ENCODE assay signal across 8 cellular contexts in the genomic region with DNA sequence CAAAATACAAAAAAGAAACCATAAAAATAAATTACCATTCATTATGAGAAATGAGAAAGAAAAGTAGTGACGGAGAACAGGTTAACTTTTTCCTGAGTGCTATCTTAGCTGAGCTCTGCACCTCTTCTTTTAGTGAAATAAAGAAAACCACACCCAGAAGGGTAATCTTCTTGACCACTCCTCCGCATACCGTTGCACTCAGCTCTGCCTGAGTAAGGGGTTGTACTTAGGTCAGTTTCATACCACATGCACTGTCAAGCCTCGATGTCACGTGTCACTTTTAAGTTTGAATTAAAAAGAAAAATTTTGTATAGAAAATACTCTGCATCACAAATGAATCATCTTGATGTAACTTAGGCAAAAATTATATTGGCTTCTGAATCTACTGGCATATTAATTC. TPM values are rescaled to one million over a fixed set of nuclear protein-coding genes. Genes with fewer than 3 reads are reported as not detected.
DNase-seq lines count a peak whose midpoint lies in the region; ATAC-seq and TF ChIP-seq lines count a peak whose summit lies in the region.

No MANE protein-coding gene starts in this region.

- H3K4me1 ChIP-seq in body of pancreas (peaks cover 60% of the 10 kb centered on the region), mucosa of stomach (ENCODE audit: control insufficient read depth, insufficient read depth, low read length) (peaks cover 37% of the 10 kb centered on the region)

- H3K9me3 ChIP-seq in body of pancreas: no peaks in the 10 kb centered on the region
- H3K9me3 ChIP-seq in mucosa of stomach (ENCODE audit: control insufficient read depth, low read length): no peaks in the 10 kb centered on the region

- TF ChIP-seq POLR2A in body of pancreas (IDR thresholded peaks at IDR 0.05): no peak

- H3K4me3 ChIP-seq in GM12865 (ENCODE audit: low read depth, low read length) (peak overlapping the region; percentile 60), body of pancreas (peak overlapping the region in 1 of 2 donors; percentile 45), mucosa of stomach (ENCODE audit: low read length) (peak overlapping the region; percentile 97)

- ATAC-seq in HG03378 (IDR thresholded peaks at IDR 0.05; ENCODE audit: unreplicated experiment): peak; percentile 33
- no peak for ATAC-seq in body of pancreas
- no peak for ATAC-seq in HG03097 (IDR thresholded peaks at IDR 0.05; ENCODE audit: low FRiP score, unreplicated experiment)

- no peak for TF ChIP-seq CTCF in GM12865 (IDR thresholded peaks at IDR 0.05; ENCODE audit: insufficient read depth, low read depth, low read length, missing control alignments)
- TF ChIP-seq CTCF in body of pancreas (IDR thresholded peaks at IDR 0.05): no peak

- DNase-seq in GM12865 (ENCODE audit: low read depth) (peak; percentile 75), body of pancreas (peak in 1 of 4 donors; percentile 11), posterior vena cava (ENCODE audit: low spot score) (no peak), NCI-H748 treated with DMSO at 0.1 percent for 48 hours (lab: John Stamatoyannopoulos, UW) (no peak), NCI-H1048 (lab: John Stamatoyannopoulos, UW) (no peak)

- 25 to 26% methylated on average over 5 of the region's 5 CpGs for WGBS in body of pancreas, 2 donors

- peak overlapping the region; percentile 100 for H3K9ac ChIP-seq in mucosa of stomach (ENCODE audit: low read length)

- peak overlapping the region in 3 of 4 donors; percentile 96 to 100 (median 99) for H3K27ac ChIP-seq in body of pancreas

- intact Hi-C loops in body of pancreas (cut with DNase I): no loop called here
- intact Hi-C loops in posterior vena cava (cut with DNase I): loop anchor here in 1 of 2 donors (10.0 kb wide), 1 partner anchor 112 kb away; no protein-coding TSS in a partner anchor

- no peaks in the 10 kb centered on the region for H3K27me3 ChIP-seq in body of pancreas
- H3K27me3 ChIP-seq in mucosa of stomach (ENCODE audit: control insufficient read depth, insufficient read depth, low read length): no peaks in the 10 kb centered on the region

- H3K36me3 ChIP-seq in body of pancreas (replicated peaks in 1 of 2; ENCODE audit: insufficient read depth in 1 of 2, low read depth in 2 of 2) (no peaks in the 10 kb centered on the region), mucosa of stomach (ENCODE audit: control insufficient read depth, insufficient read depth, low read length) (peaks cover 8% of the 10 kb centered on the region)

RNA-seq across cellular contexts. Expression of gene EZR, which starts 2.8 kb away (rescaled TPM):
- 100 to 1,000 TPM in 1 of 2 donors, 10 to 100 TPM in 1; 76.8 to 103 TPM for total RNA-seq in body of pancreas
- total RNA-seq in posterior vena cava: 10 to 100 TPM; 65.1 to 71.7 TPM
